In the genomic region with DNA sequence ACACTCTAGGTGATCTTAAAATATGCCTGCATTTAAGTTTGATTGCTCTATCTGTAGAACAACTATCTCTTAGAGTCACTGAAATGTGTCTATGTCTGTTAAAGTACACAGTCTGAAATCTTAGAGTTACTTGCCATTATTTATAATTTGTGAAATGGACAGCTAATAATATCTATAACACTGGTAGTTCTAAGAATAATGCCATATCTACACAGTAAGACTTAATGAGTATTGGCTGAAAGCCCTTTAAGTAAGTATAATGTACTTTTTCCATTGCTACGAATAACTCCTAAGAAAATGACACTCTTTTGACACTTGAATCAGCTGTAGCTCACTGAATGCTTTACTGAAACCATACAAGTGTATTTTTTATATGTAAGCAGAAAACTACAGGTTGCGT, we compare ENCODE assay signal across 21 cellular contexts.
"Had no signal": no experiment of that assay in that cellular context is flagged by ENCODE, and none has a peak within 500 bp of the region (broad histone marks: within the 10 kb centered on the region; RNA-seq: fewer than 3 reads in every experiment).

No MANE protein-coding gene starts in this region.

- H3K4me1 Mint-ChIP-seq: naive thymus-derived CD4-positive, alpha-beta T cell had no signal

- FAIRE-seq: endothelial cell of umbilical vein, keratinocyte had no signal

- ATAC-seq: gastrocnemius medialis; heart right ventricle; left cardiac atrium; left lung; left ventricle myocardium superior; lower lobe of right lung; naive thymus-derived CD4-positive, alpha-beta T cell had no signal

- H3K27me3 ChIP-seq: esophagus muscularis mucosa, gastrocnemius medialis, heart right ventricle, left lung had no signal

- H3K36me3 ChIP-seq: esophagus muscularis mucosa, gastrocnemius medialis, heart right ventricle, left lung, lower lobe of right lung had no signal

- H3K27ac ChIP-seq: coronary artery, dorsolateral prefrontal cortex, esophagus muscularis mucosa, gastrocnemius medialis, heart right ventricle, left lung, lower lobe of right lung had no signal

- H3K27ac Mint-ChIP-seq: naive thymus-derived CD4-positive, alpha-beta T cell had no signal

- H3K9me3 ChIP-seq: esophagus muscularis mucosa, gastrocnemius medialis, heart right ventricle, left lung, lower lobe of right lung had no signal

- DNase-seq: dermis blood vessel endothelial cell; dorsolateral prefrontal cortex; effector CD4-positive, alpha-beta T cell; effector memory CD4-positive, alpha-beta T cell; foreskin melanocyte; gastrocnemius medialis; glutamatergic neuron; head of caudate nucleus; heart right ventricle; hippocampal formation; left cardiac atrium; left lung; left ventricle myocardium superior; lower lobe of right lung; mesenchymal stem cell; midbrain; naive thymus-derived CD4-positive, alpha-beta T cell had no signal

- H3K4me3 ChIP-seq: coronary artery, dorsolateral prefrontal cortex, esophagus muscularis mucosa, gastrocnemius medialis, heart right ventricle, left lung, lower lobe of right lung had no signal

- H3K4me1 ChIP-seq: esophagus muscularis mucosa, gastrocnemius medialis, heart right ventricle, left lung, lower lobe of right lung had no signal

- H3K27me3 Mint-ChIP-seq: naive thymus-derived CD4-positive, alpha-beta T cell had no signal

- H3K4me3 Mint-ChIP-seq: naive thymus-derived CD4-positive, alpha-beta T cell had no signal
